In genomic region chr2:62348700-62349099, GRCh38 we compare ENCODE assay signal across 24 cellular contexts.
DNase-seq lines count a peak whose midpoint lies in the region; ATAC-seq, FAIRE-seq and TF ChIP-seq lines count a peak whose summit lies in the region.
"Had no signal": no experiment of that assay in that cellular context is flagged by ENCODE, and none has a peak within 500 bp of the region (broad histone marks: within the 10 kb centered on the region; RNA-seq: fewer than 3 reads in every experiment).

No MANE protein-coding gene starts in this region.

- H2BK5ac ChIP-seq in H1 (ENCODE audit: low read depth, low read length), result no peak overlapping the region

- H3K23ac ChIP-seq in H1 (ENCODE audit: insufficient read length), result no peak overlapping the region

- H3K4me2 ChIP-seq in H1 (ENCODE audit: insufficient read depth in 1 of 2, low read depth in 2 of 2, low read length in 2 of 2), result no peak overlapping the region
- H3K4me2 ChIP-seq: A549, SK-N-SH had no signal

- no peak overlapping the region for H2AFZ ChIP-seq in H1 (ENCODE audit: low read length)

- no peaks in the 10 kb centered on the region for H3K23me2 ChIP-seq in H1 (ENCODE audit: low read depth, low read length)

- no peak overlapping the region for H2BK12ac ChIP-seq in H1 (ENCODE audit: low read depth, low read length)

- TF ChIP-seq POLR2A in H1 (IDR thresholded peaks at IDR 0.05; ENCODE audit: control extremely low read depth in 1 of 2, low read depth in 2 of 2, low read length in 2 of 2), result no peak

- POLR2A ChIA-PET in H1 (lab: Charles Lee; ENCODE audit: partially characterized antibody), result interaction anchor here (0.6 to 0.9 kb wide), 2 partner anchors 9 to 482 kb away, joined by 3 to 4 read pairs; no protein-coding TSS in a partner anchor

- no peak overlapping the region for H4K8ac ChIP-seq in H1 (ENCODE audit: extremely low read depth, insufficient read depth, low read length)

- CTCF ChIA-PET in H1 (lab: Charles Lee; ENCODE audit: partially characterized antibody), result interaction anchor here (0.9 kb wide), 2 partner anchors 16 to 51 kb away, joined by 3 to 4 read pairs; no protein-coding TSS in a partner anchor

- DNase-seq in GM19239 (ENCODE audit: insufficient read length, low spot score), result no peak
- no peak for DNase-seq in H1 (ENCODE audit: low read depth in 1 of 2, low spot score in 2 of 2)
- no peak for DNase-seq in NOMO-1 (lab: John Stamatoyannopoulos, UW; ENCODE audit: unreplicated experiment in 2 of 2)
- no peak for DNase-seq in activated gamma-delta T cell treated with Interleukin-2 at 50 U/mL for 16 hours
- no peak for DNase-seq in right atrium auricular region (ENCODE audit: low spot score)
- DNase-seq: AML-193; C1 segment of cervical spinal cord; CD4-positive, alpha-beta memory T cell; COR-L47; HFFc6; IMR-90; KG1; MG63; NCI-H2029 treated with DMSO at 0.1 percent for 48 hours; NCI-H345; NCI-H510A treated with DMSO at 0.1 percent for 48 hours; PC-3; SK-N-SH had no signal

- H4K91ac ChIP-seq in H1 (replicated peaks; ENCODE audit: insufficient read length, low read length), result no peak overlapping the region

- ATAC-seq in GM18498 (IDR thresholded peaks at IDR 0.05; ENCODE audit: unreplicated experiment) (peak; percentile 45), HG03432 (IDR thresholded peaks at IDR 0.05; ENCODE audit: unreplicated experiment) (peak; percentile 64), HG03460 (IDR thresholded peaks at IDR 0.05; ENCODE audit: unreplicated experiment) (no peak)
- ATAC-seq: A549, PC-3 had no signal

- H3K27ac ChIP-seq in H1 (ENCODE audit: low read depth, low read length), result no peak overlapping the region
- H3K27ac ChIP-seq in right atrium auricular region, result no peak overlapping the region
- H3K27ac ChIP-seq: A549 had no signal

- no peak overlapping the region for H3K14ac ChIP-seq in H1 (ENCODE audit: insufficient read length)

- H3K18ac ChIP-seq in H1 (ENCODE audit: extremely low read depth, low read length), result no peak overlapping the region

- 81% methylated on average over 1 of the region's 1 CpG; no CpG with 5 or more reads in 1 of the 2 experiments for WGBS in H1 (ENCODE audit: extremely low coverage in 1 of 2, insufficient coverage in 1 of 2, insufficient read length in 1 of 2, insufficient replicate concordance in 2 of 2, low coverage in 1 of 2, low lambda C conversion rate in 2 of 2, missing lambda C conversion rate in 1 of 2), 2 experiments

- H3K4me3 ChIP-seq in H1 (ENCODE audit: extremely low read depth in 1 of 4, insufficient read depth in 2 of 4, low read depth in 3 of 4, low read length in 4 of 4) (no peak overlapping the region), right atrium auricular region (no peak overlapping the region)
- H3K4me3 ChIP-seq: A549, HAP-1, MG63 had no signal

- no peak overlapping the region for H2AK5ac ChIP-seq in H1 (ENCODE audit: low read depth, low read length)

- no peak for TF ChIP-seq RAD21 in H1 (IDR thresholded peaks at IDR 0.05 in 1 of 2, conservative IDR thresholded peaks at IDR 0.05 in 1 of 2; ENCODE audit: low read depth in 2 of 2, low read length in 2 of 2)

- H3K4me1 ChIP-seq in H1 (replicated peaks in 1 of 4; ENCODE audit: control insufficient read depth in 3 of 4, insufficient read depth in 4 of 4, low read length in 3 of 4) (peaks cover 0 to 4% (median 2%) of the 10 kb centered on the region in 4 experiments; a peak in 3 of 7 replicates), right atrium auricular region (no peaks in the 10 kb centered on the region)
- H3K4me1 ChIP-seq: A549 had no signal

- H3K9me3 ChIP-seq in H1 (ENCODE audit: insufficient read depth in 2 of 2, low read depth in 1 of 2, low read length in 1 of 2) (peaks cover 0 to 7% of the 10 kb centered on the region in 2 experiments; a peak in 3 of 4 replicates), right atrium auricular region (peaks cover 0 to 15% of the 10 kb centered on the region in 2 donors)
- H3K9me3 ChIP-seq: HAP-1, MG63, SK-N-SH had no signal

- H3K79me1 ChIP-seq in H1 (ENCODE audit: low read depth, low read length), result no peaks in the 10 kb centered on the region

- H3K79me2 ChIP-seq in H1 (ENCODE audit: control insufficient read depth in 1 of 2, insufficient read depth in 2 of 2, low read length in 2 of 2), result no peaks in the 10 kb centered on the region

- no peak for TF ChIP-seq EP300 in H1 (IDR thresholded peaks at IDR 0.05; ENCODE audit: borderline replicate concordance in 1 of 2, low read depth in 2 of 2, low read length in 2 of 2)

- no peak overlapping the region for H3K56ac ChIP-seq in H1 (replicated peaks; ENCODE audit: insufficient read length, low read depth, low read length)

- peak overlapping the region; percentile 50; the same call in 1 of the 2 replicates for H2BK20ac ChIP-seq in H1 (ENCODE audit: low read length)

- H4K20me1 ChIP-seq in H1 (replicated peaks in 1 of 2; ENCODE audit: control insufficient read depth in 1 of 2, insufficient read depth in 2 of 2, low read length in 2 of 2), result no peaks in the 10 kb centered on the region

- H3K9ac ChIP-seq in H1 (replicated peaks in 1 of 4; ENCODE audit: extremely low read depth in 1 of 4, low read depth in 3 of 4, low read length in 3 of 4), result no peak overlapping the region
- H3K9ac ChIP-seq: SK-N-SH had no signal

- TF ChIP-seq CTCF in H1 (IDR thresholded peaks at IDR 0.05; ENCODE audit: control extremely low read depth in 1 of 3, insufficient read depth in 1 of 3, low read depth in 1 of 3, low read length in 3 of 3) (no peak), right atrium auricular region (IDR thresholded peaks at IDR 0.05) (no peak)

- FAIRE-seq in GM19239 (lab: Jason Lieb, UNC) (peak; percentile 86), H1 (lab: Jason Lieb, UNC) (no peak)
- FAIRE-seq: A549, G401.6 had no signal

- H2BK120ac ChIP-seq in H1 (replicated peaks; ENCODE audit: low read depth, low read length), result no peak overlapping the region

- no peaks in the 10 kb centered on the region for H3K27me3 ChIP-seq in H1 (replicated peaks in 1 of 4; ENCODE audit: control insufficient read depth in 3 of 4, extremely low read depth in 1 of 4, insufficient read depth in 3 of 4, low read length in 3 of 4)
- H3K27me3 ChIP-seq in right atrium auricular region, result no peaks in the 10 kb centered on the region
- H3K27me3 ChIP-seq: MG63 had no signal

- H4K5ac ChIP-seq in H1 (ENCODE audit: insufficient read length, low read depth, low read length), result no peak overlapping the region

- H3K36me3 ChIP-seq in H1 (ENCODE audit: control insufficient read depth in 2 of 4, insufficient read depth in 4 of 4, low read length in 3 of 4) (no peaks in the 10 kb centered on the region), right atrium auricular region (no peaks in the 10 kb centered on the region)
- H3K36me3 ChIP-seq: HAP-1, MG63 had no signal

- no peak overlapping the region for H3K4ac ChIP-seq in H1 (replicated peaks; ENCODE audit: insufficient read length, low read depth, low read length)

- H2BK15ac ChIP-seq in H1 (ENCODE audit: low read length), result no peak overlapping the region

TF ChIP-seq in H1, 55 proteins besides CTCF, POLR2A, EP300 and RAD21:
- TF ChIP-seq JUN (IDR thresholded peaks at IDR 0.05; ENCODE audit: low read depth, low read length) (no peak), KDM1A (IDR thresholded peaks at IDR 0.05; ENCODE audit: borderline replicate concordance, low read length) (no peak), SP2 (IDR thresholded peaks at IDR 0.05; ENCODE audit: low read length) (no peak), ASH2L (IDR thresholded peaks at IDR 0.05; ENCODE audit: low read length) (no peak), SRF (IDR thresholded peaks at IDR 0.05; ENCODE audit: low read depth, low read length) (no peak), POLR2AphosphoS5 (IDR thresholded peaks at IDR 0.05; ENCODE audit: low read depth, low read length) (no peak), SIRT6 (IDR thresholded peaks at IDR 0.05; ENCODE audit: low read length) (no peak), POU5F1 (IDR thresholded peaks at IDR 0.05; ENCODE audit: low read depth, low read length) (no peak)
TF ChIP-seq in H1: peak in this region for 0.
